8 cellular contexts compared by ENCODE assay signal in the genomic region with DNA sequence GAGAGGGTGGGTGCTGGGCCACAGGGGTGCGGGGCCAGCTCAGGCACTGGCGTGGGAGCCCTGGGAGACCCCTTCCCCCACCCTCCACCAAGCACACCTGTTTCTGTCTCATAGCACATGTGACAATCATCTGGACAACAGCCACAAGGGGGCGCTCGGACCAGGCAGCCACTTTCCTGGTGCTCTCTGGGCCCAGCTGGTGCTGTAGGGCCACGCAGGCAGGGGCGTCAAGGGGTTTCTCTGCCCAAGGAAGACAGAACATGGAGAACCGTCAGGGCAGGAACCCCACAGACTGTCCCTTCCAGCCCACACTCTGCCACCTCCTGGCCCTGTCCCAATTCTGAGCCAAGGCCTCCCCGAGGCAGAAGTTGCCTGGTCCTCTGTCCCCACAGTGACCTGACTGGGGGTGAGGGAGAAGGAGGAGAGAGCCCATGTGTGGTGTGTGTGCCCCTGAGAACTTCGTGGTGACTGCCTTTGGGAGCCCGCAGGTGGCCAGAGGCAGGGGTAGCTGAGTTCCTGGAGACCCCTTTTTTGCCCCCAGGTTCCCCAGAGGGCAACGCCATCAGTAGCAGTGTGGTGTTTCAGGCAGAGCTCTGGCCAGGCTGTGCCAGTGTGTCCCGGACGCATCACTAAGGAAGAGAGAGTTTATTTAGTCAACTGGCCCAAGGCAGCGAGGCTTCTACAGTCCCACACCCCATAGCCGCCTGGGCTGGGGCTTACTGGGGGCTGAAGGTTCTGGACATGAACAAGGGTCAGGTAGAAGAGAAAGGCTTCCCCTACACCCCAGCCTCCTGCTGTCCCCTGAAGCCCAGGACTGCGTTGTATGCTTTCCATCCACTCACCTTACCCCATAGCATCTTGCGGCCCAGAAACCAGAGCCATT. TPM values are rescaled to one million over a fixed set of nuclear protein-coding genes. Genes with fewer than 3 reads are reported as not detected.
DNase-seq lines count a peak whose midpoint lies in the region; ATAC-seq, FAIRE-seq and TF ChIP-seq lines count a peak whose summit lies in the region.

No MANE protein-coding gene starts in this region.

- peaks cover 3% of the 10 kb centered on the region for H3K36me3 Mint-ChIP-seq in activated naive CD4-positive, alpha-beta T cell treated with anti-CD3 and anti-CD28 coated beads, Interleukin-2, amount 50 U/mL, for 24 hours

- TF ChIP-seq RAD21 in A549 (conservative IDR thresholded peaks at IDR 0.05 in 1 of 2, IDR thresholded peaks at IDR 0.05 in 1 of 2): peak; percentile 55 to 56

- FAIRE-seq in A549 (lab: Jason Lieb, UNC): no peak

- peak overlapping the region; percentile 15 for H3K4me3 Mint-ChIP-seq in activated naive CD4-positive, alpha-beta T cell treated with anti-CD3 and anti-CD28 coated beads, Interleukin-2, amount 50 U/mL, for 24 hours

- H3K27me3 ChIP-seq in heart left ventricle: no peaks in the 10 kb centered on the region

- peak; percentile 52 to 73 for ATAC-seq in A549
- ATAC-seq in GM18868 (IDR thresholded peaks at IDR 0.05; ENCODE audit: unreplicated experiment): peak; percentile 33
- peak; percentile 1 to 29 (median 10) for ATAC-seq in heart left ventricle
- ATAC-seq in GM21825 (IDR thresholded peaks at IDR 0.05; ENCODE audit: unreplicated experiment): no peak

- no peak overlapping the region for H3K4me2 ChIP-seq in A549

- no peak for TF ChIP-seq EP300 in A549 (IDR thresholded peaks at IDR 0.05)

- 43% methylated on average over 15 of the region's 17 CpGs for WGBS in A549 (ENCODE audit: missing lambda C conversion rate)
- 63 to 85% (median 66%) methylated on average over 7 to 17 of the region's 17 CpGs for WGBS in heart left ventricle, 4 donors

- H3K9me3 Mint-ChIP-seq in activated naive CD4-positive, alpha-beta T cell treated with anti-CD3 and anti-CD28 coated beads, Interleukin-2, amount 50 U/mL, for 24 hours: no peaks in the 10 kb centered on the region

- intact Hi-C loops in heart left ventricle (cut with DNase I): loop anchor here in 7 of 10 donors (5.0 to 10.0 kb wide), 7 partner anchors 113 to 245 kb away; partner anchors contain the start of gene CNOT1 (in 3 of the 7)

- peaks cover 30% of the 10 kb centered on the region for H3K4me1 Mint-ChIP-seq in activated naive CD4-positive, alpha-beta T cell treated with anti-CD3 and anti-CD28 coated beads, Interleukin-2, amount 50 U/mL, for 24 hours

- H3K27me3 Mint-ChIP-seq in activated naive CD4-positive, alpha-beta T cell treated with anti-CD3 and anti-CD28 coated beads, Interleukin-2, amount 50 U/mL, for 24 hours: no peaks in the 10 kb centered on the region

- H3K9me3 ChIP-seq in A549 (no peaks in the 10 kb centered on the region), heart left ventricle (no peaks in the 10 kb centered on the region)

- H3K4me3 ChIP-seq in A549 (no peak overlapping the region), LNCaP clone FGC (ENCODE audit: low read depth, low read length) (no peak overlapping the region), heart left ventricle (no peak overlapping the region), retinal pigment epithelial cell (ENCODE audit: low read length) (no peak overlapping the region)

- TF ChIP-seq CTCF in A549 (IDR thresholded peaks at IDR 0.05) (peak; percentile 85), LNCaP clone FGC (IDR thresholded peaks at IDR 0.05; ENCODE audit: control insufficient read depth, extremely low read depth, insufficient read depth) (peak; percentile 83), heart left ventricle (IDR thresholded peaks at IDR 0.05) (peak; percentile 54 to 84 (median 72)), retinal pigment epithelial cell (conservative IDR thresholded peaks at IDR 0.05; ENCODE audit: low read depth, low read length) (peak; percentile 80)

- POLR2A ChIA-PET in A549 (lab: Yijun Ruan, JAX): interaction anchor here (0.7 kb wide), 1 partner anchor 149 kb away, joined by 3 read pairs; no protein-coding TSS in a partner anchor

- no peak for TF ChIP-seq POLR2A in A549 (IDR thresholded peaks at IDR 0.05; ENCODE audit: low read length)
- TF ChIP-seq POLR2A in heart left ventricle (IDR thresholded peaks at IDR 0.05): no peak

- H3K4me1 ChIP-seq in A549 (peaks cover 13% of the 10 kb centered on the region; the same call in 2 of the 3 replicates), heart left ventricle (peaks cover 0 to 35% (median 15%) of the 10 kb centered on the region in 12 donors)

- H3K27ac Mint-ChIP-seq in activated naive CD4-positive, alpha-beta T cell treated with anti-CD3 and anti-CD28 coated beads, Interleukin-2, amount 50 U/mL, for 24 hours: no peak overlapping the region

- DNase-seq in A549 (ENCODE audit: low read depth in 1 of 2, low spot score in 1 of 2) (peak; percentile 44 to 70), LNCaP clone FGC (ENCODE audit: low read depth) (no peak), SKM-1 (lab: John Stamatoyannopoulos, UW; ENCODE audit: unreplicated experiment) (peak; percentile 46), heart left ventricle (peak; percentile 66 to 88 (median 73)), retinal pigment epithelial cell (ENCODE audit: low read depth) (no peak)

- H3K27ac ChIP-seq in A549 (no peak overlapping the region), heart left ventricle (peak overlapping the region in 1 of 12 donors; percentile 22)

- CTCF ChIA-PET in A549 (lab: Yijun Ruan, JAX): interaction anchor here (0.7 to 8.1 kb wide), 28 partner anchors 10 to 268 kb away, joined by 3 to 110 read pairs (median 4); partner anchors contain the start of gene NDRG4

- H3K36me3 ChIP-seq in heart left ventricle: peaks cover 0 to 57% (median 22%) of the 10 kb centered on the region in 9 donors

TF ChIP-seq in A549, 52 proteins besides CTCF, POLR2A, EP300 and RAD21:
- TF ChIP-seq NR3C1 (IDR thresholded peaks at IDR 0.05) (no peak), MAFK (IDR thresholded peaks at IDR 0.05; ENCODE audit: partially characterized antibody) (no peak), HMGXB4 (CRISPR knock-in tag; IDR thresholded peaks at IDR 0.05; ENCODE audit: borderline replicate concordance) (no peak), SMC3 (IDR thresholded peaks at IDR 0.05) (peak; percentile 78), ESRRA (IDR thresholded peaks at IDR 0.05; ENCODE audit: borderline replicate concordance, low read length) (no peak), HEYL (CRISPR knock-in tag; IDR thresholded peaks at IDR 0.05) (no peak), CEBPB (IDR thresholded peaks at IDR 0.05) (no peak), HOXA7 (CRISPR knock-in tag; IDR thresholded peaks at IDR 0.05) (no peak)
- TF ChIP-seq, protein P1, sequence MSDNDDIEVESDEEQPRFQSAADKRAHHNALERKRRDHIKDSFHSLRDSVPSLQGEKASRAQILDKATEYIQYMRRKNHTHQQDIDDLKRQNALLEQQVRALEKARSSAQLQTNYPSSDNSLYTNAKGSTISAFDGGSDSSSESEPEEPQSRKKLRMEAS (IDR thresholded peaks at IDR 0.05): peak; percentile 62; the same call in 1 of the 2 replicates
- TF ChIP-seq, protein P2, sequence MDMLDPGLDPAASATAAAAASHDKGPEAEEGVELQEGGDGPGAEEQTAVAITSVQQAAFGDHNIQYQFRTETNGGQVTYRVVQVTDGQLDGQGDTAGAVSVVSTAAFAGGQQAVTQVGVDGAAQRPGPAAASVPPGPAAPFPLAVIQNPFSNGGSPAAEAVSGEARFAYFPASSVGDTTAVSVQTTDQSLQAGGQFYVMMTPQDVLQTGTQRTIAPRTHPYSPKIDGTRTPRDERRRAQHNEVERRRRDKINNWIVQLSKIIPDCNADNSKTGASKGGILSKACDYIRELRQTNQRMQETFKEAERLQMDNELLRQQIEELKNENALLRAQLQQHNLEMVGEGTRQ (IDR thresholded peaks at IDR 0.05): 0 out of 2 replicates have a peak, but pooled peaks have one; percentile 18
- TF ChIP-seq, protein P3, sequence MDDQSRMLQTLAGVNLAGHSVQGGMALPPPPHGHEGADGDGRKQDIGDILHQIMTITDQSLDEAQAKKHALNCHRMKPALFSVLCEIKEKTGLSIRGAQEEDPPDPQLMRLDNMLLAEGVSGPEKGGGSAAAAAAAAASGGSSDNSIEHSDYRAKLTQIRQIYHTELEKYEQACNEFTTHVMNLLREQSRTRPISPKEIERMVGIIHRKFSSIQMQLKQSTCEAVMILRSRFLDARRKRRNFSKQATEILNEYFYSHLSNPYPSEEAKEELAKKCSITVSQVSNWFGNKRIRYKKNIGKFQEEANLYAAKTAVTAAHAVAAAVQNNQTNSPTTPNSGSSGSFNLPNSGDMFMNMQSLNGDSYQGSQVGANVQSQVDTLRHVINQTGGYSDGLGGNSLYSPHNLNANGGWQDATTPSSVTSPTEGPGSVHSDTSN (IDR thresholded peaks at IDR 0.05): no peak
TF ChIP-seq in A549: peak in this region for 3.

RNA-seq across cellular contexts. Expression of gene SETD6, which starts 3.1 kb away (rescaled TPM):
- 16.5 and 19.2 TPM in 2 replicates for polyA plus RNA-seq in A549 (2011; rRNA removed)
- polyA plus RNA-seq in A549 (2012; cell fraction: cytosol; rRNA removed): 18.4 and 19.7 TPM in 2 replicates
- 60.4 and 73.2 TPM in 2 replicates for polyA plus RNA-seq in A549 (2012; cell fraction: nucleus; rRNA removed)
- polyA plus RNA-seq in A549 (2017; fragmentation: RNase III; extraction: RNeasy Plus Mini Kit Qiagen cat#74134 plus additional on column Dnase treatment): 24.9 to 30.4 TPM (median 27.5 TPM) in 3 replicates
- 8.9 and 12.1 TPM in 2 replicates for polyA minus RNA-seq in A549 (2011; rRNA and poly(A)+ RNA removed)
- 10 to 100 TPM; 10.1 to 18.0 (median 14.3) TPM for total RNA-seq in heart left ventricle
- polyA plus RNA-seq in heart left ventricle: 10 to 100 TPM; 13.2 to 14.9 TPM

RNA-seq across cellular contexts. Expression of gene NDRG4, which starts 12.2 kb away (rescaled TPM):
- 8.1 and 10.8 TPM in 2 replicates for polyA plus RNA-seq in A549 (2011; rRNA removed)
- 14.4 and 20.8 TPM in 2 replicates for polyA plus RNA-seq in A549 (2012; cell fraction: cytosol; rRNA removed)
- 44.1 and 54.8 TPM in 2 replicates for polyA plus RNA-seq in A549 (2012; cell fraction: nucleus; rRNA removed)
- polyA plus RNA-seq in A549 (2017; fragmentation: RNase III; extraction: RNeasy Plus Mini Kit Qiagen cat#74134 plus additional on column Dnase treatment): 16.3 to 22.8 TPM (median 21.3 TPM) in 3 replicates
- polyA minus RNA-seq in A549 (2011; rRNA and poly(A)+ RNA removed): 20.3 and 29.0 TPM in 2 replicates
- total RNA-seq in heart left ventricle: 1,000 to 10,000 TPM in 3 of 9 donors, 100 to 1,000 TPM in 6; 294 to 1,429 (median 742) TPM
- 100 to 1,000 TPM; 505 to 873 TPM for polyA plus RNA-seq in heart left ventricle

Comparison
In these comparisons a context has a peak if more than half of its experiments do, and no peak if none do; other contexts are left out.
1. DNase-seq: peak in A549 (2 of 2), SKM-1 (single experiment) and heart left ventricle (5 of 5); none in LNCaP clone FGC (single experiment) and retinal pigment epithelial cell (single experiment).
2. RNA of gene NDRG4, which starts 12.2 kb away (polyA plus RNA-seq): 505 to 873 TPM in heart left ventricle; 8.1 to 54.8 TPM in A549; every median in the first group is over 4 times any median in the second.
3. Peak in every context shown above with its lines, with median percentiles within 50 percentile points of each other: CTCF ChIP-seq.